In the genomic region with DNA sequence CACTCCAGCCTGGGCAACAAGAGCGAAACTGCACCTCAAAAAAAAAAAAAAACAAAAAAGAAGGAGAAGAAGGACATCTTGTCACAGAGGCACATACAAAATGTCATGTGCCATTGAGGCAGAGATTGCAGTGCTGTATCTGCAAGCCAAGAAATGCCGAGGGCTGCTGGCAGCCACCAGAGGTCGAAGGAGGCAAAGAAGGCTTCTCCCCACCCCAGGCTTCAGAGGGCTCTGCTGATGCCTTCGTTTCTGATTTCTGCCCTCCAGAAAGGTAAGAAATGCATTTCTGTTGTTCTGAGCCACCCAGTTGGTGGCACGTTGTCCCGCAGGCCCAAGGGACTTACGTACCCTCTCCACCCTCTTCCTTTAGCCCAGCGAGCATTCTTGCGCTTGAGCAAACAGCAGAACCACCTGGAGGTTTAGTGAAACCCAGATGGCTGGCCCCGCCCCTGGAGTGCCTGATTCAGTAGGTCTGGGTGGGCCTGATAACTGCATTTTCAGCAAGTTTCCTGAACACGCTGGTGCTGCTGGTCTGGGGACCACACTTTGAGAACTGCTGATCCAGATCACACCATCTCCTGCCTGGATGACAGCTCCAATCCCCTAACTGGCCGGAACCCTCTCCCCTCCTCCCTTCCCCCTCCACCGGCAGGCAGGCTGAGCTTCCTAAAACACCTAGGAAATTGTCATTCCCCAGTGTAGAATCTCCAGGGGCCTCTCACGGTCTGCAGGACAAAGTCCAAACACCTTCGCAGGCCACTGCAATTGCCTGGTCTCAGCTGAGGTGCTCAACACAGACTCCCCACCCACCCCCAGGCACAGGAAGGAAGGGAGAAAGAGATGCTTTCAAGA, we compare ENCODE assay signal across 1 cellular context.
TF ChIP-seq lines count a peak whose summit lies in the region.

No MANE protein-coding gene starts in this region.

TF ChIP-seq in HepG2, 621 proteins besides CTCF, POLR2A, EP300 and RAD21 (continued from another document and continues in another):
- TF ChIP-seq, protein P1, sequence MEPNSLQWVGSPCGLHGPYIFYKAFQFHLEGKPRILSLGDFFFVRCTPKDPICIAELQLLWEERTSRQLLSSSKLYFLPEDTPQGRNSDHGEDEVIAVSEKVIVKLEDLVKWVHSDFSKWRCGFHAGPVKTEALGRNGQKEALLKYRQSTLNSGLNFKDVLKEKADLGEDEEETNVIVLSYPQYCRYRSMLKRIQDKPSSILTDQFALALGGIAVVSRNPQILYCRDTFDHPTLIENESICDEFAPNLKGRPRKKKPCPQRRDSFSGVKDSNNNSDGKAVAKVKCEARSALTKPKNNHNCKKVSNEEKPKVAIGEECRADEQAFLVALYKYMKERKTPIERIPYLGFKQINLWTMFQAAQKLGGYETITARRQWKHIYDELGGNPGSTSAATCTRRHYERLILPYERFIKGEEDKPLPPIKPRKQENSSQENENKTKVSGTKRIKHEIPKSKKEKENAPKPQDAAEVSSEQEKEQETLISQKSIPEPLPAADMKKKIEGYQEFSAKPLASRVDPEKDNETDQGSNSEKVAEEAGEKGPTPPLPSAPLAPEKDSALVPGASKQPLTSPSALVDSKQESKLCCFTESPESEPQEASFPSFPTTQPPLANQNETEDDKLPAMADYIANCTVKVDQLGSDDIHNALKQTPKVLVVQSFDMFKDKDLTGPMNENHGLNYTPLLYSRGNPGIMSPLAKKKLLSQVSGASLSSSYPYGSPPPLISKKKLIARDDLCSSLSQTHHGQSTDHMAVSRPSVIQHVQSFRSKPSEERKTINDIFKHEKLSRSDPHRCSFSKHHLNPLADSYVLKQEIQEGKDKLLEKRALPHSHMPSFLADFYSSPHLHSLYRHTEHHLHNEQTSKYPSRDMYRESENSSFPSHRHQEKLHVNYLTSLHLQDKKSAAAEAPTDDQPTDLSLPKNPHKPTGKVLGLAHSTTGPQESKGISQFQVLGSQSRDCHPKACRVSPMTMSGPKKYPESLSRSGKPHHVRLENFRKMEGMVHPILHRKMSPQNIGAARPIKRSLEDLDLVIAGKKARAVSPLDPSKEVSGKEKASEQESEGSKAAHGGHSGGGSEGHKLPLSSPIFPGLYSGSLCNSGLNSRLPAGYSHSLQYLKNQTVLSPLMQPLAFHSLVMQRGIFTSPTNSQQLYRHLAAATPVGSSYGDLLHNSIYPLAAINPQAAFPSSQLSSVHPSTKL (CRISPR knock-in tag; IDR thresholded peaks at IDR 0.05), result peak; percentile 72; the same call in 1 of the 2 replicates
- TF ChIP-seq SIN3A (IDR thresholded peaks at IDR 0.05; ENCODE audit: borderline replicate concordance, low read depth, low read length), result peak; percentile 56; the same call in 1 of the 2 replicates
- TF ChIP-seq ZNF24 (IDR thresholded peaks at IDR 0.05), result no peak
- peak; percentile 41 for TF ChIP-seq SRSF1 (optimal IDR thresholded peaks at IDR 0.05; ENCODE audit: low read depth, low read length)
- TF ChIP-seq, protein P2, sequence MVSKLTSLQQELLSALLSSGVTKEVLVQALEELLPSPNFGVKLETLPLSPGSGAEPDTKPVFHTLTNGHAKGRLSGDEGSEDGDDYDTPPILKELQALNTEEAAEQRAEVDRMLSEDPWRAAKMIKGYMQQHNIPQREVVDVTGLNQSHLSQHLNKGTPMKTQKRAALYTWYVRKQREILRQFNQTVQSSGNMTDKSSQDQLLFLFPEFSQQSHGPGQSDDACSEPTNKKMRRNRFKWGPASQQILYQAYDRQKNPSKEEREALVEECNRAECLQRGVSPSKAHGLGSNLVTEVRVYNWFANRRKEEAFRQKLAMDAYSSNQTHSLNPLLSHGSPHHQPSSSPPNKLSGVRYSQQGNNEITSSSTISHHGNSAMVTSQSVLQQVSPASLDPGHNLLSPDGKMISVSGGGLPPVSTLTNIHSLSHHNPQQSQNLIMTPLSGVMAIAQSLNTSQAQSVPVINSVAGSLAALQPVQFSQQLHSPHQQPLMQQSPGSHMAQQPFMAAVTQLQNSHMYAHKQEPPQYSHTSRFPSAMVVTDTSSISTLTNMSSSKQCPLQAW (CRISPR knock-in tag; IDR thresholded peaks at IDR 0.05), result peak; percentile 65; the same call in 1 of the 2 replicates
- peak; percentile 17; the same call in 1 of the 2 replicates for TF ChIP-seq GABPB1 (CRISPR knock-in tag; IDR thresholded peaks at IDR 0.05)
- TF ChIP-seq, protein P3, sequence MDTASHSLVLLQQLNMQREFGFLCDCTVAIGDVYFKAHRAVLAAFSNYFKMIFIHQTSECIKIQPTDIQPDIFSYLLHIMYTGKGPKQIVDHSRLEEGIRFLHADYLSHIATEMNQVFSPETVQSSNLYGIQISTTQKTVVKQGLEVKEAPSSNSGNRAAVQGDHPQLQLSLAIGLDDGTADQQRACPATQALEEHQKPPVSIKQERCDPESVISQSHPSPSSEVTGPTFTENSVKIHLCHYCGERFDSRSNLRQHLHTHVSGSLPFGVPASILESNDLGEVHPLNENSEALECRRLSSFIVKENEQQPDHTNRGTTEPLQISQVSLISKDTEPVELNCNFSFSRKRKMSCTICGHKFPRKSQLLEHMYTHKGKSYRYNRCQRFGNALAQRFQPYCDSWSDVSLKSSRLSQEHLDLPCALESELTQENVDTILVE (CRISPR knock-in tag; IDR thresholded peaks at IDR 0.05), result no peak
- TF ChIP-seq ISL2 (CRISPR knock-in tag; IDR thresholded peaks at IDR 0.05), result peak; percentile 17; the same call in 1 of the 2 replicates
- TF ChIP-seq ZBTB7B (CRISPR knock-in tag; IDR thresholded peaks at IDR 0.05), result peak; percentile 48; the same call in 1 of the 2 replicates
- TF ChIP-seq BCL6 (CRISPR knock-in tag; IDR thresholded peaks at IDR 0.05), result peak; percentile 48
- TF ChIP-seq, protein P4, sequence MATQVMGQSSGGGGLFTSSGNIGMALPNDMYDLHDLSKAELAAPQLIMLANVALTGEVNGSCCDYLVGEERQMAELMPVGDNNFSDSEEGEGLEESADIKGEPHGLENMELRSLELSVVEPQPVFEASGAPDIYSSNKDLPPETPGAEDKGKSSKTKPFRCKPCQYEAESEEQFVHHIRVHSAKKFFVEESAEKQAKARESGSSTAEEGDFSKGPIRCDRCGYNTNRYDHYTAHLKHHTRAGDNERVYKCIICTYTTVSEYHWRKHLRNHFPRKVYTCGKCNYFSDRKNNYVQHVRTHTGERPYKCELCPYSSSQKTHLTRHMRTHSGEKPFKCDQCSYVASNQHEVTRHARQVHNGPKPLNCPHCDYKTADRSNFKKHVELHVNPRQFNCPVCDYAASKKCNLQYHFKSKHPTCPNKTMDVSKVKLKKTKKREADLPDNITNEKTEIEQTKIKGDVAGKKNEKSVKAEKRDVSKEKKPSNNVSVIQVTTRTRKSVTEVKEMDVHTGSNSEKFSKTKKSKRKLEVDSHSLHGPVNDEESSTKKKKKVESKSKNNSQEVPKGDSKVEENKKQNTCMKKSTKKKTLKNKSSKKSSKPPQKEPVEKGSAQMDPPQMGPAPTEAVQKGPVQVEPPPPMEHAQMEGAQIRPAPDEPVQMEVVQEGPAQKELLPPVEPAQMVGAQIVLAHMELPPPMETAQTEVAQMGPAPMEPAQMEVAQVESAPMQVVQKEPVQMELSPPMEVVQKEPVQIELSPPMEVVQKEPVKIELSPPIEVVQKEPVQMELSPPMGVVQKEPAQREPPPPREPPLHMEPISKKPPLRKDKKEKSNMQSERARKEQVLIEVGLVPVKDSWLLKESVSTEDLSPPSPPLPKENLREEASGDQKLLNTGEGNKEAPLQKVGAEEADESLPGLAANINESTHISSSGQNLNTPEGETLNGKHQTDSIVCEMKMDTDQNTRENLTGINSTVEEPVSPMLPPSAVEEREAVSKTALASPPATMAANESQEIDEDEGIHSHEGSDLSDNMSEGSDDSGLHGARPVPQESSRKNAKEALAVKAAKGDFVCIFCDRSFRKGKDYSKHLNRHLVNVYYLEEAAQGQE (IDR thresholded peaks at IDR 0.05; ENCODE audit: borderline replicate concordance in 1 of 2, low read depth in 1 of 2, low read length in 2 of 2), result 0 out of 4 replicates have a peak, but pooled peaks of 1 of the 2 experiments have one; percentile 11
- TF ChIP-seq ZNF30 (CRISPR knock-in tag; IDR thresholded peaks at IDR 0.05), result no peak
- no peak for TF ChIP-seq FOXK2 (IDR thresholded peaks at IDR 0.05)
- peak; percentile 13; the same call in 1 of the 2 replicates for TF ChIP-seq STAG1 (CRISPR knock-in tag; IDR thresholded peaks at IDR 0.05)
- TF ChIP-seq NCOA5 (CRISPR knock-in tag; IDR thresholded peaks at IDR 0.05), result no peak
- peak; percentile 95 for TF ChIP-seq PHF21A (CRISPR knock-in tag; IDR thresholded peaks at IDR 0.05)
- TF ChIP-seq AGO1 (IDR thresholded peaks at IDR 0.05; ENCODE audit: low read depth, low read length, poor library complexity, severe bottlenecking), result no peak
- TF ChIP-seq SPEN (CRISPR knock-in tag; IDR thresholded peaks at IDR 0.05; ENCODE audit: low read depth), result peak; percentile 30; the same call in 1 of the 2 replicates
- TF ChIP-seq, protein P5, sequence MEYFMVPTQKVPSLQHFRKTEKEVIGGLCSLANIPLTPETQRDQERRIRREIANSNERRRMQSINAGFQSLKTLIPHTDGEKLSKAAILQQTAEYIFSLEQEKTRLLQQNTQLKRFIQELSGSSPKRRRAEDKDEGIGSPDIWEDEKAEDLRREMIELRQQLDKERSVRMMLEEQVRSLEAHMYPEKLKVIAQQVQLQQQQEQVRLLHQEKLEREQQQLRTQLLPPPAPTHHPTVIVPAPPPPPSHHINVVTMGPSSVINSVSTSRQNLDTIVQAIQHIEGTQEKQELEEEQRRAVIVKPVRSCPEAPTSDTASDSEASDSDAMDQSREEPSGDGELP (IDR thresholded peaks at IDR 0.05; ENCODE audit: borderline replicate concordance, low read depth), result peak; percentile 71; the same call in 1 of the 2 replicates
- TF ChIP-seq, protein P6, sequence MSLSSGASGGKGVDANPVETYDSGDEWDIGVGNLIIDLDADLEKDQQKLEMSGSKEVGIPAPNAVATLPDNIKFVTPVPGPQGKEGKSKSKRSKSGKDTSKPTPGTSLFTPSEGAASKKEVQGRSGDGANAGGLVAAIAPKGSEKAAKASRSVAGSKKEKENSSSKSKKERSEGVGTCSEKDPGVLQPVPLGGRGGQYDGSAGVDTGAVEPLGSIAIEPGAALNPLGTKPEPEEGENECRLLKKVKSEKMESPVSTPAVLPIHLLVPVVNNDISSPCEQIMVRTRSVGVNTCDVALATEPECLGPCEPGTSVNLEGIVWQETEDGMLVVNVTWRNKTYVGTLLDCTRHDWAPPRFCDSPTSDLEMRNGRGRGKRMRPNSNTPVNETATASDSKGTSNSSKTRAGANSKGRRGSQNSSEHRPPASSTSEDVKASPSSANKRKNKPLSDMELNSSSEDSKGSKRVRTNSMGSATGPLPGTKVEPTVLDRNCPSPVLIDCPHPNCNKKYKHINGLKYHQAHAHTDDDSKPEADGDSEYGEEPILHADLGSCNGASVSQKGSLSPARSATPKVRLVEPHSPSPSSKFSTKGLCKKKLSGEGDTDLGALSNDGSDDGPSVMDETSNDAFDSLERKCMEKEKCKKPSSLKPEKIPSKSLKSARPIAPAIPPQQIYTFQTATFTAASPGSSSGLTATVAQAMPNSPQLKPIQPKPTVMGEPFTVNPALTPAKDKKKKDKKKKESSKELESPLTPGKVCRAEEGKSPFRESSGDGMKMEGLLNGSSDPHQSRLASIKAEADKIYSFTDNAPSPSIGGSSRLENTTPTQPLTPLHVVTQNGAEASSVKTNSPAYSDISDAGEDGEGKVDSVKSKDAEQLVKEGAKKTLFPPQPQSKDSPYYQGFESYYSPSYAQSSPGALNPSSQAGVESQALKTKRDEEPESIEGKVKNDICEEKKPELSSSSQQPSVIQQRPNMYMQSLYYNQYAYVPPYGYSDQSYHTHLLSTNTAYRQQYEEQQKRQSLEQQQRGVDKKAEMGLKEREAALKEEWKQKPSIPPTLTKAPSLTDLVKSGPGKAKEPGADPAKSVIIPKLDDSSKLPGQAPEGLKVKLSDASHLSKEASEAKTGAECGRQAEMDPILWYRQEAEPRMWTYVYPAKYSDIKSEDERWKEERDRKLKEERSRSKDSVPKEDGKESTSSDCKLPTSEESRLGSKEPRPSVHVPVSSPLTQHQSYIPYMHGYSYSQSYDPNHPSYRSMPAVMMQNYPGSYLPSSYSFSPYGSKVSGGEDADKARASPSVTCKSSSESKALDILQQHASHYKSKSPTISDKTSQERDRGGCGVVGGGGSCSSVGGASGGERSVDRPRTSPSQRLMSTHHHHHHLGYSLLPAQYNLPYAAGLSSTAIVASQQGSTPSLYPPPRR (CRISPR knock-in tag; IDR thresholded peaks at IDR 0.05; ENCODE audit: borderline replicate concordance), result peak; percentile 13; the same call in 1 of the 2 replicates
- TF ChIP-seq, protein P7, sequence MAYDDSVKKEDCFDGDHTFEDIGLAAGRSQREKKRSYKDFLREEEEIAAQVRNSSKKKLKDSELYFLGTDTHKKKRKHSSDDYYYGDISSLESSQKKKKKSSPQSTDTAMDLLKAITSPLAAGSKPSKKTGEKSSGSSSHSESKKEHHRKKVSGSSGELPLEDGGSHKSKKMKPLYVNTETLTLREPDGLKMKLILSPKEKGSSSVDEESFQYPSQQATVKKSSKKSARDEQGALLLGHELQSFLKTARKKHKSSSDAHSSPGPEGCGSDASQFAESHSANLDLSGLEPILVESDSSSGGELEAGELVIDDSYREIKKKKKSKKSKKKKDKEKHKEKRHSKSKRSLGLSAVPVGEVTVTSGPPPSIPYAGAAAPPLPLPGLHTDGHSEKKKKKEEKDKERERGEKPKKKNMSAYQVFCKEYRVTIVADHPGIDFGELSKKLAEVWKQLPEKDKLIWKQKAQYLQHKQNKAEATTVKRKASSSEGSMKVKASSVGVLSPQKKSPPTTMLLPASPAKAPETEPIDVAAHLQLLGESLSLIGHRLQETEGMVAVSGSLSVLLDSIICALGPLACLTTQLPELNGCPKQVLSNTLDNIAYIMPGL (CRISPR knock-in tag; IDR thresholded peaks at IDR 0.05; ENCODE audit: borderline replicate concordance in 1 of 2, low read depth in 1 of 2), result peak in 1 of 2 experiments; percentile 25; a peak in 1 of 4 replicates
- TF ChIP-seq ZNF878 (CRISPR knock-in tag; IDR thresholded peaks at IDR 0.05), result no peak
- TF ChIP-seq, protein P8, sequence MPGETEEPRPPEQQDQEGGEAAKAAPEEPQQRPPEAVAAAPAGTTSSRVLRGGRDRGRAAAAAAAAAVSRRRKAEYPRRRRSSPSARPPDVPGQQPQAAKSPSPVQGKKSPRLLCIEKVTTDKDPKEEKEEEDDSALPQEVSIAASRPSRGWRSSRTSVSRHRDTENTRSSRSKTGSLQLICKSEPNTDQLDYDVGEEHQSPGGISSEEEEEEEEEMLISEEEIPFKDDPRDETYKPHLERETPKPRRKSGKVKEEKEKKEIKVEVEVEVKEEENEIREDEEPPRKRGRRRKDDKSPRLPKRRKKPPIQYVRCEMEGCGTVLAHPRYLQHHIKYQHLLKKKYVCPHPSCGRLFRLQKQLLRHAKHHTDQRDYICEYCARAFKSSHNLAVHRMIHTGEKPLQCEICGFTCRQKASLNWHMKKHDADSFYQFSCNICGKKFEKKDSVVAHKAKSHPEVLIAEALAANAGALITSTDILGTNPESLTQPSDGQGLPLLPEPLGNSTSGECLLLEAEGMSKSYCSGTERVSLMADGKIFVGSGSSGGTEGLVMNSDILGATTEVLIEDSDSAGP (CRISPR knock-in tag; IDR thresholded peaks at IDR 0.05; ENCODE audit: borderline replicate concordance), result peak; percentile 76
- TF ChIP-seq HNF4G (IDR thresholded peaks at IDR 0.05; ENCODE audit: borderline replicate concordance, low read depth, low read length), result peak; percentile 87
- peak; percentile 88 for TF ChIP-seq HNF4G (CRISPR knock-in tag; IDR thresholded peaks at IDR 0.05; ENCODE audit: borderline replicate concordance, low read depth)
